1 cellular context compared by ENCODE assay signal in the genomic region with DNA sequence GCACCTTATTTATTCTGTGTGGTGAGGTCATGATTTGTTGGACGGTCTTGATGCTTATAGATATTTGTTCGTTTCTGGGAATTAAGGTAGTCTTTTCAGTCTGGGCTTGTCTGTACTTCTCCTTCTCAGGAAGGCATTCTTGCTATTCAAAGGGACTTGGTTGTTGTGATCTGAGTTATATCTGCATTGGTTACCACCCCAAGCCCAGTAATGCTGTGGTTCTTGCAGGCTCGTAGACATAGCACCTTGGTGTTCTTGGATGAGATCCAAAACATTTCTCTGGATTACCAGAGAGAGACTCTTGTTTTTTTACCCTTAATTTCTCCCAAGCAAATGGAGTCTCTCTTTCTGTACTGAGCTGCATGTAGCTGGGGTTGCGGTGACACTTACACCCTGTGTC.
TF ChIP-seq lines count a peak whose summit lies in the region.

No MANE protein-coding gene starts in this region.

TF ChIP-seq in A549, 52 proteins besides CTCF, POLR2A, EP300 and RAD21 (continued from another document):
- TF ChIP-seq, protein P1, sequence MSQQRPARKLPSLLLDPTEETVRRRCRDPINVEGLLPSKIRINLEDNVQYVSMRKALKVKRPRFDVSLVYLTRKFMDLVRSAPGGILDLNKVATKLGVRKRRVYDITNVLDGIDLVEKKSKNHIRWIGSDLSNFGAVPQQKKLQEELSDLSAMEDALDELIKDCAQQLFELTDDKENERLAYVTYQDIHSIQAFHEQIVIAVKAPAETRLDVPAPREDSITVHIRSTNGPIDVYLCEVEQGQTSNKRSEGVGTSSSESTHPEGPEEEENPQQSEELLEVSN (IDR thresholded peaks at IDR 0.05; ENCODE audit: borderline replicate concordance, low read depth): no peak
- TF ChIP-seq TP53 (CRISPR knock-in tag; IDR thresholded peaks at IDR 0.05) (no peak), HDAC2 (IDR thresholded peaks at IDR 0.05) (no peak), EHF (CRISPR knock-in tag; IDR thresholded peaks at IDR 0.05) (no peak), ESRRA (IDR thresholded peaks at IDR 0.05; ENCODE audit: borderline replicate concordance, low read length) (no peak)
